In the genomic region with DNA sequence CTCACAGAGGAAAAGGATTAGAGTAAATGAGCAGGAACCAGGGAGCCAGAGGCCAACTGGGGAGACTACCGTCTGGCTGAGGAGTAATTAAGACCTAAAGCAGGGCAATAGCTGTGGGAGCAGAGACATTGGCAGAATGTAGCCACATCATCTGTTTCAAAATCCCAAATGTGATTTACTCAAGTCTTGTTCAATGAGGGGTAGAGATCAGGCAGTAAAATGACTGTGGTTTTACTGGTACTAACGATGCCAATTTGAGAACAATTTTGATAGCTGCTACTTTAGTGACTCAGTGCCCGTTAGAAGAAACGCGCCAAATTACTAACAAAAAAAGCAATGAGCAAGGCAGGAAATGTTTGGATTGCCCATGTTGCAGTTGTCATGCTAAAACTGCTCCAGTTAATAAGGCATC, we compare ENCODE assay signal across 13 cellular contexts. TPM values are rescaled to one million over a fixed set of nuclear protein-coding genes. Genes with fewer than 3 reads are reported as not detected.
DNase-seq lines count a peak whose midpoint lies in the region; ATAC-seq and TF ChIP-seq lines count a peak whose summit lies in the region.
"Had no signal": no experiment of that assay in that cellular context is flagged by ENCODE, and none has a peak within 500 bp of the region (broad histone marks: within the 10 kb centered on the region; RNA-seq: fewer than 3 reads in every experiment).

No MANE protein-coding gene starts in this region.

- H3K4me3 ChIP-seq in breast epithelium: no peak overlapping the region
- no peak overlapping the region for H3K4me3 ChIP-seq in vagina
- H3K4me3 ChIP-seq in endodermal cell (ENCODE audit: low read length): no peak overlapping the region

- TSS peak; percentile 88 for BruUV-seq in MCF 10A (replicated peaks; lab: Mats Ljungman, UMichigan)

- H3K4me1 ChIP-seq in breast epithelium (no peaks in the 10 kb centered on the region), vagina (peaks cover 15% of the 10 kb centered on the region), endodermal cell (ENCODE audit: control insufficient read depth, insufficient read depth, low read length) (no peaks in the 10 kb centered on the region)

- ATAC-seq in GM18520 (IDR thresholded peaks at IDR 0.05; ENCODE audit: unreplicated experiment): no peak
- ATAC-seq: left cardiac atrium; sciatic nerve; stimulated activated effector memory CD8-positive, alpha-beta T cell treated with anti-CD3 and anti-CD28 coated beads, Interleukin-12 subunit alpha, Interleukin-12 subunit beta, amount 100 ng/mL, for 72 hours had no signal

- H3K27me3 ChIP-seq in breast epithelium: no peaks in the 10 kb centered on the region
- no peaks in the 10 kb centered on the region for H3K27me3 ChIP-seq in vagina
- H3K27me3 ChIP-seq in endodermal cell (ENCODE audit: control insufficient read depth, insufficient read depth, low read length, poor library complexity, severe bottlenecking): no peaks in the 10 kb centered on the region

- WGBS in endodermal cell (ENCODE audit: insufficient coverage in 1 of 2, insufficient read length in 1 of 2), 2 experiments: 83 to 91% methylated on average over 5 of the region's 5 CpGs

- H3K9me3 Mint-ChIP-seq in MCF 10A (ENCODE audit: unreplicated experiment) (peaks cover 8% of the 10 kb centered on the region), endodermal cell (peaks cover 11% of the 10 kb centered on the region)

- POLR2A ChIA-PET in MCF 10A (lab: Yijun Ruan, JAX): interaction anchor here (0.5 to 9.5 kb wide), 13 partner anchors 11 to 454 kb away, joined by 3 to 235 read pairs (median 6); a partner anchor contains a TSS

- H3K4me1 Mint-ChIP-seq in MCF 10A (ENCODE audit: insufficient read depth, unreplicated experiment) (peaks cover 44% of the 10 kb centered on the region), endodermal cell (peaks cover 14% of the 10 kb centered on the region)
- H3K4me1 Mint-ChIP-seq: stimulated activated effector memory CD8-positive, alpha-beta T cell treated with anti-CD3 and anti-CD28 coated beads, Interleukin-12 subunit alpha, Interleukin-12 subunit beta, amount 100 ng/mL, for 72 hours had no signal

- H3K27ac ChIP-seq in breast epithelium (no peak overlapping the region), vagina (peak overlapping the region; percentile 57), endodermal cell (ENCODE audit: low read depth, low read length) (no peak overlapping the region)

- H3K9me3 ChIP-seq in breast epithelium (no peaks in the 10 kb centered on the region), vagina (no peaks in the 10 kb centered on the region), endodermal cell (ENCODE audit: control insufficient read depth, low read length) (peaks cover 7% of the 10 kb centered on the region)

- TF ChIP-seq CTCF in MCF 10A (IDR thresholded peaks at IDR 0.05; ENCODE audit: unreplicated experiment) (no peak), breast epithelium (IDR thresholded peaks at IDR 0.05) (no peak), vagina (IDR thresholded peaks at IDR 0.05) (no peak), endodermal cell (conservative IDR thresholded peaks at IDR 0.05) (no peak)

- H3K27me3 Mint-ChIP-seq in MCF 10A (ENCODE audit: insufficient read depth, unreplicated experiment) (no peaks in the 10 kb centered on the region), endodermal cell (ENCODE audit: insufficient read depth) (no peaks in the 10 kb centered on the region)

- H3K36me3 ChIP-seq in breast epithelium: no peaks in the 10 kb centered on the region
- no peaks in the 10 kb centered on the region for H3K36me3 ChIP-seq in vagina
- no peaks in the 10 kb centered on the region for H3K36me3 ChIP-seq in endodermal cell (ENCODE audit: control insufficient read depth, insufficient read depth, low read length)

- intact Hi-C loops in MCF 10A (cut with micrococcal nuclease) (no loop called here), breast epithelium (cut with DNase I; ENCODE audit: low total_unique reads) (no loop called here), vagina (cut with DNase I) (no loop called here)

- TF ChIP-seq POLR2A in breast epithelium (IDR thresholded peaks at IDR 0.05) (no peak), vagina (IDR thresholded peaks at IDR 0.05) (no peak)

- H3K36me3 Mint-ChIP-seq in MCF 10A (ENCODE audit: insufficient read depth, unreplicated experiment) (peaks cover 5% of the 10 kb centered on the region), endodermal cell (ENCODE audit: low read depth) (peaks cover 15% of the 10 kb centered on the region)
- H3K36me3 Mint-ChIP-seq: stimulated activated effector memory CD8-positive, alpha-beta T cell treated with anti-CD3 and anti-CD28 coated beads, Interleukin-12 subunit alpha, Interleukin-12 subunit beta, amount 100 ng/mL, for 72 hours had no signal

- H3K27ac Mint-ChIP-seq in MCF 10A (ENCODE audit: low read depth, unreplicated experiment) (peak overlapping the region; percentile 98), endodermal cell (no peak overlapping the region)
- H3K27ac Mint-ChIP-seq: stimulated activated effector memory CD8-positive, alpha-beta T cell treated with anti-CD3 and anti-CD28 coated beads, Interleukin-12 subunit alpha, Interleukin-12 subunit beta, amount 100 ng/mL, for 72 hours had no signal

- H3K9ac ChIP-seq in endodermal cell (ENCODE audit: extremely low read depth, low read length, poor library complexity, severe bottlenecking): no peak overlapping the region

- H3K4me3 Mint-ChIP-seq in MCF 10A (ENCODE audit: unreplicated experiment) (peak overlapping the region; percentile 58), endodermal cell (no peak overlapping the region)
- H3K4me3 Mint-ChIP-seq: stimulated activated effector memory CD8-positive, alpha-beta T cell treated with anti-CD3 and anti-CD28 coated beads, Interleukin-12 subunit alpha, Interleukin-12 subunit beta, amount 100 ng/mL, for 72 hours had no signal

- CTCF ChIA-PET in MCF 10A (lab: Yijun Ruan, JAX): interaction anchor here (1.0 to 1.3 kb wide), 3 partner anchors 10 to 129 kb away, joined by 4 read pairs; no protein-coding TSS in a partner anchor

- DNase-seq in MCF 10A (ENCODE audit: unreplicated experiment) (peak; percentile 86), breast epithelium (ENCODE audit: low spot score in 2 of 2) (no peak), NOMO-1 treated with DMSO at 0.1 percent for 48 hours (lab: John Stamatoyannopoulos, UW; ENCODE audit: unreplicated experiment) (peak; percentile 62), fibroblast of peridontal ligament (ENCODE audit: extremely low read depth) (peak; percentile 98), vagina (ENCODE audit: extremely low spot score in 2 of 2) (no peak), HK-2 (ENCODE audit: unreplicated experiment) (no peak), endodermal cell (no peak)
- DNase-seq: effector memory CD4-positive, alpha-beta T cell; left cardiac atrium had no signal

RNA-seq across cellular contexts. Expression of a gene that starts 12.7 kb away (rescaled TPM):
- 43.5 and 65.4 TPM in 2 replicates for total RNA-seq in MCF 10A (2022)
- 10 to 100 TPM; 35.0 to 59.9 (median 56.7) TPM for total RNA-seq in breast epithelium
- total RNA-seq in vagina: 50.1 TPM
- 10 to 100 TPM; 53.3 to 55.8 TPM for total RNA-seq in endodermal cell
- 30.4 TPM for polyA plus RNA-seq in endodermal cell (2013, experiment 1 of 2)
- polyA plus RNA-seq in endodermal cell (2013, experiment 2 of 2): 31.4 TPM

RNA-seq across cellular contexts. Expression of a gene that starts 18.4 kb away (rescaled TPM):
- 0.29 and 0.96 TPM in 2 replicates for total RNA-seq in MCF 10A (2022)
- total RNA-seq in breast epithelium: 1 to 10 TPM; 1.1 to 5.7 (median 4.9) TPM
- total RNA-seq in vagina: 5.4 TPM
- total RNA-seq in endodermal cell: 1 to 10 TPM in 1 of 2 donors, under 1 TPM in 1; 0.44 to 1.2 TPM
- 0.46 TPM for polyA plus RNA-seq in endodermal cell (2013, experiment 1 of 2)
- 0.37 TPM for polyA plus RNA-seq in endodermal cell (2013, experiment 2 of 2)
- total RNA-seq: T-helper 2 cell treated with Interferon-gamma antibody and Interleukin-4, amounts not matched to agents 100 ng/mL and 5 ng/mL, for 36 hours had no signal

Comparison
In these comparisons a context has a peak if more than half of its experiments do, and no peak if none do; other contexts are left out.
1. DNase-seq: peak in MCF 10A (single experiment), NOMO-1 treated with DMSO at 0.1 percent for 48 hours (single experiment) and fibroblast of peridontal ligament (single experiment); none in breast epithelium (0 of 2), vagina (0 of 2), HK-2 (single experiment) and endodermal cell (single experiment).